ENCODE assay signal across 7 cellular contexts in genomic region chr7:76567753-76568152, GRCh38. TPM values are rescaled to one million over a fixed set of nuclear protein-coding genes. Genes with fewer than 3 reads are reported as not detected.
"Had no signal": no experiment of that assay in that cellular context is flagged by ENCODE, and none has a peak within 500 bp of the region (broad histone marks: within the 10 kb centered on the region; RNA-seq: fewer than 3 reads in every experiment).

No MANE protein-coding gene starts in this region.

RNA-seq across cellular contexts. Expression of gene SPDYE16, which starts 24.7 kb away (rescaled TPM):
- total RNA-seq: activated B cell treated with CpG ODN at 0.5 μM for 24 hours, chondrocyte, dermis blood vessel endothelial cell, epithelial cell of proximal tubule, esophagus mucosa had no signal

RNA-seq across cellular contexts. Expression of gene UPK3B, which starts 57.4 kb away (rescaled TPM):
- total RNA-seq: epithelial cell of proximal tubule, frontal cortex had no signal
- polyA plus RNA-seq: endothelial cell of umbilical vein had no signal
